Comparison of ENCODE assay signal across 8 cellular contexts in genomic region chr10:93481931-93482834, GRCh38. TPM values are rescaled to one million over a fixed set of nuclear protein-coding genes. Genes with fewer than 3 reads are reported as not detected.
DNase-seq lines count a peak whose midpoint lies in the region; ATAC-seq, FAIRE-seq and TF ChIP-seq lines count a peak whose summit lies in the region.

A gene with protein sequence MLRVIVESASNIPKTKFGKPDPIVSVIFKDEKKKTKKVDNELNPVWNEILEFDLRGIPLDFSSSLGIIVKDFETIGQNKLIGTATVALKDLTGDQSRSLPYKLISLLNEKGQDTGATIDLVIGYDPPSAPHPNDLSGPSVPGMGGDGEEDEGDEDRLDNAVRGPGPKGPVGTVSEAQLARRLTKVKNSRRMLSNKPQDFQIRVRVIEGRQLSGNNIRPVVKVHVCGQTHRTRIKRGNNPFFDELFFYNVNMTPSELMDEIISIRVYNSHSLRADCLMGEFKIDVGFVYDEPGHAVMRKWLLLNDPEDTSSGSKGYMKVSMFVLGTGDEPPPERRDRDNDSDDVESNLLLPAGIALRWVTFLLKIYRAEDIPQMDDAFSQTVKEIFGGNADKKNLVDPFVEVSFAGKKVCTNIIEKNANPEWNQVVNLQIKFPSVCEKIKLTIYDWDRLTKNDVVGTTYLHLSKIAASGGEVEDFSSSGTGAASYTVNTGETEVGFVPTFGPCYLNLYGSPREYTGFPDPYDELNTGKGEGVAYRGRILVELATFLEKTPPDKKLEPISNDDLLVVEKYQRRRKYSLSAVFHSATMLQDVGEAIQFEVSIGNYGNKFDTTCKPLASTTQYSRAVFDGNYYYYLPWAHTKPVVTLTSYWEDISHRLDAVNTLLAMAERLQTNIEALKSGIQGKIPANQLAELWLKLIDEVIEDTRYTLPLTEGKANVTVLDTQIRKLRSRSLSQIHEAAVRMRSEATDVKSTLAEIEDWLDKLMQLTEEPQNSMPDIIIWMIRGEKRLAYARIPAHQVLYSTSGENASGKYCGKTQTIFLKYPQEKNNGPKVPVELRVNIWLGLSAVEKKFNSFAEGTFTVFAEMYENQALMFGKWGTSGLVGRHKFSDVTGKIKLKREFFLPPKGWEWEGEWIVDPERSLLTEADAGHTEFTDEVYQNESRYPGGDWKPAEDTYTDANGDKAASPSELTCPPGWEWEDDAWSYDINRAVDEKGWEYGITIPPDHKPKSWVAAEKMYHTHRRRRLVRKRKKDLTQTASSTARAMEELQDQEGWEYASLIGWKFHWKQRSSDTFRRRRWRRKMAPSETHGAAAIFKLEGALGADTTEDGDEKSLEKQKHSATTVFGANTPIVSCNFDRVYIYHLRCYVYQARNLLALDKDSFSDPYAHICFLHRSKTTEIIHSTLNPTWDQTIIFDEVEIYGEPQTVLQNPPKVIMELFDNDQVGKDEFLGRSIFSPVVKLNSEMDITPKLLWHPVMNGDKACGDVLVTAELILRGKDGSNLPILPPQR (N-terminal part only) (minus strand): TSS chr10:93482334. CDS start chr10:93482194, 140 bp downstream.

- no peaks in the 10 kb centered on the region for H3K9me3 Mint-ChIP-seq in activated naive CD4-positive, alpha-beta T cell treated with anti-CD3 and anti-CD28 coated beads, Interleukin-2, amount 50 U/mL, for 72 hours
- no peaks in the 10 kb centered on the region for H3K9me3 Mint-ChIP-seq in neural progenitor cell

- H3K4me1 ChIP-seq in HUES48 (ENCODE audit: control insufficient read depth, insufficient read depth, low read length) (peaks cover 13% of the 10 kb centered on the region; the same call in 1 of the 2 replicates), neural progenitor cell (peaks cover 5% of the 10 kb centered on the region), urinary bladder (ENCODE audit: insufficient read depth) (no peaks in the 10 kb centered on the region)

- H3K36me3 ChIP-seq in HUES48 (ENCODE audit: control insufficient read depth, insufficient read depth, low read length) (no peaks in the 10 kb centered on the region), neural progenitor cell (no peaks in the 10 kb centered on the region), urinary bladder (ENCODE audit: insufficient read depth) (no peaks in the 10 kb centered on the region)

- peak within 1 kb of the TSS; percentile 71 for H3K4me3 ChIP-seq in HUES48 (ENCODE audit: low read depth, low read length)
- H3K4me3 ChIP-seq in neural progenitor cell = peak within 1 kb of the TSS; percentile 81
- peak within 1 kb of the TSS; percentile 49 for H3K4me3 ChIP-seq in urinary bladder (ENCODE audit: low read depth, low read length)

- H3K9me3 ChIP-seq in HUES48 (ENCODE audit: control insufficient read depth, insufficient read depth, low read length) (no peaks in the 10 kb centered on the region), neural progenitor cell (ENCODE audit: low read depth) (no peaks in the 10 kb centered on the region)

- H3K4me3 Mint-ChIP-seq in neural progenitor cell = peak within 1 kb of the TSS; percentile 88

- peak within 1 kb of the TSS; percentile 45 for H3K9ac ChIP-seq in HUES48 (ENCODE audit: low read depth, low read length)
- H3K9ac ChIP-seq in neural progenitor cell = no peak within 1 kb of the TSS

- WGBS in urinary bladder = under 1% methylated on average over 31 of the region's 31 CpGs

- H3K27me3 Mint-ChIP-seq in neural progenitor cell (ENCODE audit: insufficient read depth, low read depth) = no peaks in the 10 kb centered on the region

- H3K79me2 ChIP-seq in neural progenitor cell (ENCODE audit: low read depth) = no peaks in the 10 kb centered on the region

- DNase-seq in D341Med (ENCODE audit: low spot score) (peak; percentile 49), RCC 7860 (ENCODE audit: low spot score) (peak; percentile 79), germinal center (ENCODE audit: low spot score) (peak; percentile 73), neural progenitor cell (ENCODE audit: low spot score) (peak; percentile 72)
- DNase-seq in activated naive CD4-positive, alpha-beta T cell treated with anti-CD3 and anti-CD28 coated beads, Interleukin-2, amount 50 U/mL, for 72 hours (ENCODE audit: low spot score in 2 of 2) = peak; percentile 51 to 60

- peak; percentile 71 for TF ChIP-seq CTCF in neural progenitor cell (IDR thresholded peaks at IDR 0.05)

- H3K4me1 Mint-ChIP-seq in neural progenitor cell = peaks cover 14% of the 10 kb centered on the region

- H3K27ac Mint-ChIP-seq in activated naive CD4-positive, alpha-beta T cell treated with anti-CD3 and anti-CD28 coated beads, Interleukin-2, amount 50 U/mL, for 72 hours = peak within 1 kb of the TSS; percentile 93 to 99
- H3K27ac Mint-ChIP-seq in neural progenitor cell = peak within 1 kb of the TSS; percentile 23

- H3K36me3 Mint-ChIP-seq in activated naive CD4-positive, alpha-beta T cell treated with anti-CD3 and anti-CD28 coated beads, Interleukin-2, amount 50 U/mL, for 72 hours = peaks cover 21 to 36% of the 10 kb centered on the region in 2 donors
- H3K36me3 Mint-ChIP-seq in neural progenitor cell = no peaks in the 10 kb centered on the region

- no peaks in the 10 kb centered on the region for H4K20me1 ChIP-seq in neural progenitor cell (ENCODE audit: low read depth)

- peaks cover 7% of the 10 kb centered on the region for H3F3A ChIP-seq in neural progenitor cell (ENCODE audit: low read depth)

- peak within 1 kb of the TSS; percentile 98 for H3K4me2 ChIP-seq in neural progenitor cell

- peak; percentile 70 for ATAC-seq in GM19467 (IDR thresholded peaks at IDR 0.05; ENCODE audit: unreplicated experiment)
- peak; percentile 73 to 80 for ATAC-seq in activated naive CD4-positive, alpha-beta T cell treated with anti-CD3 and anti-CD28 coated beads, Interleukin-2, amount 50 U/mL, for 72 hours

- peak within 1 kb of the TSS; percentile 97 for H2AFZ ChIP-seq in neural progenitor cell (replicated peaks)

- H3K27me3 ChIP-seq in HUES48 (ENCODE audit: control insufficient read depth, insufficient read depth, low read length) (peaks cover 13% of the 10 kb centered on the region), neural progenitor cell (peaks cover 15% of the 10 kb centered on the region)

- peak; percentile 78 for FAIRE-seq in RCC 7860 (lab: Jason Lieb, UNC)

- H3K27ac ChIP-seq in HUES48 (ENCODE audit: low read depth, low read length) (peak within 1 kb of the TSS; percentile 55), neural progenitor cell (no peak within 1 kb of the TSS), urinary bladder (ENCODE audit: low read depth) (peak within 1 kb of the TSS; percentile 86)

RNA-seq across cellular contexts. Expression of the gene that starts here (rescaled TPM):
- total RNA-seq in activated naive CD4-positive, alpha-beta T cell treated with anti-CD3 and anti-CD28 coated beads, Interleukin-2, amount 50 U/mL, for 72 hours = 10 to 100 TPM; 55.4 to 65.6 TPM
- total RNA-seq in neural progenitor cell (ENCODE audit: low replicate concordance) (1.2 and 1.6 TPM in 2 replicates), urinary bladder (99.1 TPM)
- polyA plus RNA-seq in urinary bladder = 61.3 TPM

Comparison
In these comparisons a context has a peak if more than half of its experiments do, and no peak if none do; other contexts are left out.
1. RNA of the gene that starts here (total RNA-seq): 99.1 TPM in urinary bladder (single experiment) and 55.4 to 65.6 TPM in activated naive CD4-positive, alpha-beta T cell treated with anti-CD3 and anti-CD28 coated beads, Interleukin-2, amount 50 U/mL, for 72 hours; 1.2 to 1.6 TPM in neural progenitor cell; every median in the first group is over 10 times any median in the second.
2. Peak in every context shown above with its lines, with median percentiles within 50 percentile points of each other: DNase-seq and H3K4me3 ChIP-seq.